Comparison of ENCODE assay signal across 30 cellular contexts in genomic region chr2:173095356-173095755, GRCh38.
"Had no signal": no experiment of that assay in that cellular context is flagged by ENCODE, and none has a peak within 500 bp of the region (broad histone marks: within the 10 kb centered on the region; RNA-seq: fewer than 3 reads in every experiment).

No MANE protein-coding gene starts in this region.

- H3K27me3 ChIP-seq: foreskin keratinocyte, neutrophil, right atrium auricular region, thyroid gland had no signal

- H3K4me3 Mint-ChIP-seq: effector memory CD8-positive, alpha-beta T cell; immature natural killer cell; memory B cell; mesothelial cell of epicardium; naive B cell; natural killer cell treated with Interleukin-12 subunit alpha and Interleukin-12 subunit beta and Interleukin-15 and Interleukin-18, amount 100 ng/mL, for 72 hours; neural crest cell; stimulated activated naive CD8-positive, alpha-beta T cell treated with anti-CD3 and anti-CD28 coated beads, Interleukin-15, amount 100 ng/mL, for 72 hours; type B pancreatic cell had no signal

- H3K36me3 ChIP-seq: neutrophil, thyroid gland had no signal

- H3K27ac Mint-ChIP-seq: effector memory CD8-positive, alpha-beta T cell; immature natural killer cell; memory B cell; mesothelial cell of epicardium; naive B cell; progenitor cell of endocrine pancreas; stimulated activated naive CD8-positive, alpha-beta T cell treated with anti-CD3 and anti-CD28 coated beads, Interleukin-15, amount 100 ng/mL, for 72 hours; type B pancreatic cell had no signal

- H3K9me3 Mint-ChIP-seq: effector memory CD8-positive, alpha-beta T cell; immature natural killer cell; memory B cell; mesothelial cell of epicardium; naive B cell; neural crest cell; stimulated activated naive CD8-positive, alpha-beta T cell treated with anti-CD3 and anti-CD28 coated beads, Interleukin-15, amount 100 ng/mL, for 72 hours; type B pancreatic cell had no signal

- H3K36me3 Mint-ChIP-seq: naive B cell had no signal

- H3K4me3 ChIP-seq: lung, mucosa of descending colon, right atrium auricular region, thyroid gland had no signal

- DNase-seq: cerebellar nuclear complex; cortex of kidney; effector memory CD8-positive, alpha-beta T cell; erythroblast; foreskin keratinocyte; hypothalamus; immature natural killer cell; islet precursor cell; kidney glomerular epithelial cell; left colon; mucosa of descending colon; naive B cell; small intestine; stimulated activated CD4-positive, alpha-beta T cell treated with anti-CD3 and anti-CD28 coated beads, Interleukin-15, amount 100 ng/mL, for 24 hours; stimulated activated CD4-positive, alpha-beta T cell treated with anti-CD3 and anti-CD28 coated beads, Interleukin-4, amount 100 ng/mL, for 1 hour; stimulated activated CD8-positive, alpha-beta memory T cell treated with anti-CD3 and anti-CD28 coated beads, Interleukin-4, amount 100 ng/mL, for 48 hours; stimulated activated naive CD4-positive, alpha-beta T cell; stimulated activated naive CD8-positive, alpha-beta T cell treated with anti-CD3 and anti-CD28 coated beads, Interleukin-15, amount 100 ng/mL, for 72 hours; thyroid gland had no signal

- FAIRE-seq: endometrium had no signal

- H3K27ac ChIP-seq: foreskin keratinocyte, neutrophil, parathyroid adenoma, thyroid gland had no signal

- H3K9ac ChIP-seq: parathyroid adenoma had no signal

- H3K9me3 ChIP-seq: mucosa of descending colon, neutrophil, right atrium auricular region, thyroid gland had no signal

- H3K4me1 Mint-ChIP-seq: immature natural killer cell; stimulated activated naive CD8-positive, alpha-beta T cell treated with anti-CD3 and anti-CD28 coated beads, Interleukin-15, amount 100 ng/mL, for 72 hours had no signal

- ATAC-seq: effector memory CD8-positive, alpha-beta T cell; foreskin keratinocyte; left colon; mucosa of descending colon; natural killer cell treated with Interleukin-12 subunit alpha and Interleukin-12 subunit beta and Interleukin-15 and Interleukin-18, amount 100 ng/mL, for 72 hours; stimulated activated naive CD8-positive, alpha-beta T cell treated with anti-CD3 and anti-CD28 coated beads, Interleukin-15, amount 100 ng/mL, for 72 hours had no signal

- H3K27me3 Mint-ChIP-seq: effector memory CD8-positive, alpha-beta T cell; memory B cell; naive B cell; natural killer cell treated with Interleukin-12 subunit alpha and Interleukin-12 subunit beta and Interleukin-15 and Interleukin-18, amount 100 ng/mL, for 72 hours; progenitor cell of endocrine pancreas; type B pancreatic cell had no signal
